In the genomic region with DNA sequence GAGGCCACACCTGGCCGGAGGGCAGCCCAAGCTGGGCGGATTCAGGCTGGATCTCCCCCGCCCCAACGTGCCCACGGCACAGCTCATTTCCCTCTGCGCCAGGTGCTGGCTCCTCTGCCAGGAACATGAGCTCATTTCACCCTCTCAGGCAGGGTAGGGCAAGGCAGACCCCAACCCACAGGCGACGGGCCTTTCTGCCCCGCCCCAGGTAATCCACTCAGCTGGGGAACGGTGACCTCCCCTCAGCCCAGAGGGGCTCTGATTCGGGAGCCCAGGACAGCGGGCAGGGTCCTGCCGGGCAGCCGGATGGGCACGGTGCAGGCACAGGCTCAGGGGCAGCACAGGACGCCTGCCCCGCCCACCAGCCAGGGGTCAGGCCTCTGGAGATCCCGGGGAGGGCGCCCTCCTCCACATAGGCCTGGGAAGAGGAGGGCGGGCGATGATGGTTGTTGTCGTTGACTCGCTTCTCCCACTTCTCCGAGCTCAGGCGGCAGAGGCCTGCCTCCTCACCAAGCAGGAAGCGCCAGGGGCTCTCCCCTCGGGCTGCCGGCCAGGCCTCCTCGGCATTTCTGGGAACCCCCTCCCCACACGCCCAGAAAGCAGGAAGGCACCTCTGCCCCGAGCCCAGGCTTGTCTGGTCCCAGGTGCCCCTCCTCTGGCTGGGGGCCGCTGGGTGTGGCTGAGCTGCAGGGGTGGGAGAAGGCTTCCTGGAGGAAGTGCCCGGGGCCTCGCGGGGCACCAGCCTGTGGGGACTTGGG, we compare ENCODE assay signal across 11 cellular contexts. TPM values are rescaled to one million over a fixed set of nuclear protein-coding genes. Genes with fewer than 3 reads are reported as not detected.
DNase-seq lines count a peak whose midpoint lies in the region; ATAC-seq and TF ChIP-seq lines count a peak whose summit lies in the region.
"Had no signal": no experiment of that assay in that cellular context is flagged by ENCODE, and none has a peak within 500 bp of the region (broad histone marks: within the 10 kb centered on the region; RNA-seq: fewer than 3 reads in every experiment).

No MANE protein-coding gene starts in this region.

- no peak overlapping the region for H3K27ac Mint-ChIP-seq in activated T-cell treated with anti-CD3 and anti-CD28 coated beads, Interleukin-2, amount 50 U/mL, for 24 hours
- no peak overlapping the region for H3K27ac Mint-ChIP-seq in endothelial cell (ENCODE audit: unreplicated experiment)
- H3K27ac Mint-ChIP-seq: CD8-positive, alpha-beta memory T cell had no signal

- peaks cover 71 to 93% (median 71%) of the 10 kb centered on the region in 3 donors for H3K4me1 ChIP-seq in esophagus squamous epithelium
- H3K4me1 ChIP-seq in suprapubic skin: peaks cover 71% of the 10 kb centered on the region

- ATAC-seq in HG03196 (IDR thresholded peaks at IDR 0.05; ENCODE audit: unreplicated experiment): no peak

- no peaks in the 10 kb centered on the region for H3K9me3 ChIP-seq in esophagus squamous epithelium
- H3K9me3 ChIP-seq in suprapubic skin: no peaks in the 10 kb centered on the region

- no peak for TF ChIP-seq EP300 in suprapubic skin (IDR thresholded peaks at IDR 0.05)

- no peaks in the 10 kb centered on the region for H3K27me3 Mint-ChIP-seq in activated T-cell treated with anti-CD3 and anti-CD28 coated beads, Interleukin-2, amount 50 U/mL, for 24 hours
- peaks cover 1% of the 10 kb centered on the region for H3K27me3 Mint-ChIP-seq in endothelial cell (ENCODE audit: unreplicated experiment)

- no peaks in the 10 kb centered on the region for H3K9me3 Mint-ChIP-seq in activated T-cell treated with anti-CD3 and anti-CD28 coated beads, Interleukin-2, amount 50 U/mL, for 24 hours
- no peaks in the 10 kb centered on the region for H3K9me3 Mint-ChIP-seq in endothelial cell (ENCODE audit: unreplicated experiment)
- H3K9me3 Mint-ChIP-seq: CD8-positive, alpha-beta memory T cell had no signal

- no peak overlapping the region for H3K4me3 Mint-ChIP-seq in activated T-cell treated with anti-CD3 and anti-CD28 coated beads, Interleukin-2, amount 50 U/mL, for 24 hours
- H3K4me3 Mint-ChIP-seq in endothelial cell (ENCODE audit: unreplicated experiment): no peak overlapping the region
- H3K4me3 Mint-ChIP-seq: CD8-positive, alpha-beta memory T cell had no signal

- intact Hi-C loops in esophagus squamous epithelium (cut with DNase I): loop anchor here (5.0 kb wide), 1 partner anchor 50 kb away; no protein-coding TSS in a partner anchor

- DNase-seq in activated T-cell treated with anti-CD3 and anti-CD28 coated beads, Interleukin-2, amount 50 U/mL, for 24 hours: peak; percentile 45
- DNase-seq in activated T-cell treated with anti-CD3 and anti-CD28 coated beads, Interleukin-2, amount 50 U/mL, for 1 hour: no peak
- DNase-seq in UCSD-AML1 (lab: John Stamatoyannopoulos, UW; ENCODE audit: unreplicated experiment) (peak; percentile 79), esophagus squamous epithelium (lab: John Stamatoyannopoulos, UW) (no peak), suprapubic skin (ENCODE audit: low spot score in 2 of 2) (no peak), NCI-H1048 (lab: John Stamatoyannopoulos, UW) (no peak), endothelial cell (ENCODE audit: low spot score) (no peak)
- DNase-seq: CD8-positive, alpha-beta memory T cell; NCI-H446 had no signal

- H3K36me3 ChIP-seq in esophagus squamous epithelium (no peaks in the 10 kb centered on the region), suprapubic skin (no peaks in the 10 kb centered on the region)
- H3K36me3 ChIP-seq: esophagus muscularis mucosa had no signal

- no peaks in the 10 kb centered on the region for H3K36me3 Mint-ChIP-seq in activated T-cell treated with anti-CD3 and anti-CD28 coated beads, Interleukin-2, amount 50 U/mL, for 24 hours (ENCODE audit: low read depth)
- H3K36me3 Mint-ChIP-seq in endothelial cell (ENCODE audit: low read depth, unreplicated experiment): no peaks in the 10 kb centered on the region
- H3K36me3 Mint-ChIP-seq: CD8-positive, alpha-beta memory T cell had no signal

- WGBS in esophagus squamous epithelium, 2 donors: 0% methylated on average over 1 of the region's 35 CpGs; no CpG with 5 or more reads in 1 of the 2 donors
- 6% methylated on average over 14 of the region's 35 CpGs for WGBS in suprapubic skin

- H3K4me3 ChIP-seq in esophagus squamous epithelium: peak overlapping the region in 3 of 4 donors; percentile 2 to 37 (median 9)
- H3K4me3 ChIP-seq in suprapubic skin: no peak overlapping the region
- H3K4me3 ChIP-seq: esophagus muscularis mucosa had no signal

- H3K4me1 Mint-ChIP-seq in activated T-cell treated with anti-CD3 and anti-CD28 coated beads, Interleukin-2, amount 50 U/mL, for 24 hours (ENCODE audit: low read depth): no peaks in the 10 kb centered on the region
- no peaks in the 10 kb centered on the region for H3K4me1 Mint-ChIP-seq in endothelial cell (ENCODE audit: unreplicated experiment)

- no peak for TF ChIP-seq POLR2A in esophagus squamous epithelium (IDR thresholded peaks at IDR 0.05)
- no peak for TF ChIP-seq POLR2A in suprapubic skin (IDR thresholded peaks at IDR 0.05)

- peak overlapping the region; percentile 82 to 94 (median 90) for H3K27ac ChIP-seq in esophagus squamous epithelium
- H3K27ac ChIP-seq in suprapubic skin: peak overlapping the region; percentile 74
- H3K27ac ChIP-seq: esophagus muscularis mucosa had no signal

- H3K27me3 ChIP-seq in esophagus squamous epithelium (peaks cover 0 to 5% (median 0%) of the 10 kb centered on the region in 4 donors), suprapubic skin (peaks cover 4% of the 10 kb centered on the region)

- peak in 3 of 6 experiments; percentile 7 to 33 (median 29) for TF ChIP-seq CTCF in esophagus squamous epithelium (IDR thresholded peaks at IDR 0.05)
- no peak for TF ChIP-seq CTCF in suprapubic skin (IDR thresholded peaks at IDR 0.05)
- no peak for TF ChIP-seq CTCF in endothelial cell (IDR thresholded peaks at IDR 0.05; ENCODE audit: unreplicated experiment)

RNA-seq across cellular contexts. Expression of gene TACC3, which starts 31.1 kb away (rescaled TPM):
- 10 to 100 TPM; 14.9 to 41.3 (median 19.6) TPM for total RNA-seq in esophagus squamous epithelium
- 10 to 100 TPM in 2 of 4 donors, 1 to 10 TPM in 2; 7.2 to 11.7 (median 8.8) TPM for total RNA-seq in suprapubic skin
- 42.2 TPM for total RNA-seq in endothelial cell (ENCODE audit: unreplicated experiment)

RNA-seq across cellular contexts. Expression of gene TMEM129, which starts 31.3 kb away (rescaled TPM):
- total RNA-seq in esophagus squamous epithelium: 10 to 100 TPM; 30.4 to 47.5 (median 38.3) TPM
- 10 to 100 TPM; 50.4 to 77.2 (median 57.6) TPM for total RNA-seq in suprapubic skin
- 27.2 TPM for total RNA-seq in endothelial cell (ENCODE audit: unreplicated experiment)

RNA-seq across cellular contexts. Expression of gene SLBP, which starts 40.3 kb away (rescaled TPM):
- total RNA-seq in esophagus squamous epithelium: 10 to 100 TPM; 32.4 to 60.1 (median 48.6) TPM
- 10 to 100 TPM; 36.9 to 59.1 (median 40.8) TPM for total RNA-seq in suprapubic skin
- 33.2 TPM for total RNA-seq in endothelial cell (ENCODE audit: unreplicated experiment)

RNA-seq across cellular contexts. Expression of gene FGFR3, which starts 40.6 kb away (rescaled TPM):
- total RNA-seq in esophagus squamous epithelium: 100 to 1,000 TPM; 175 to 307 (median 223) TPM
- 100 to 1,000 TPM; 511 to 829 (median 662) TPM for total RNA-seq in suprapubic skin
- total RNA-seq in endothelial cell (ENCODE audit: unreplicated experiment): 1.0 TPM

Comparison
In these comparisons a context has a peak if more than half of its experiments do, and no peak if none do; other contexts are left out.
1. DNase-seq: peak in activated T-cell treated with anti-CD3 and anti-CD28 coated beads, Interleukin-2, amount 50 U/mL, for 24 hours (single experiment) and UCSD-AML1 (single experiment); none in activated T-cell treated with anti-CD3 and anti-CD28 coated beads, Interleukin-2, amount 50 U/mL, for 1 hour (single experiment), esophagus squamous epithelium (single experiment), suprapubic skin (0 of 2), NCI-H1048 (single experiment) and endothelial cell (single experiment).